Comparison of ENCODE assay signal across 1 cellular context in the genomic region with DNA sequence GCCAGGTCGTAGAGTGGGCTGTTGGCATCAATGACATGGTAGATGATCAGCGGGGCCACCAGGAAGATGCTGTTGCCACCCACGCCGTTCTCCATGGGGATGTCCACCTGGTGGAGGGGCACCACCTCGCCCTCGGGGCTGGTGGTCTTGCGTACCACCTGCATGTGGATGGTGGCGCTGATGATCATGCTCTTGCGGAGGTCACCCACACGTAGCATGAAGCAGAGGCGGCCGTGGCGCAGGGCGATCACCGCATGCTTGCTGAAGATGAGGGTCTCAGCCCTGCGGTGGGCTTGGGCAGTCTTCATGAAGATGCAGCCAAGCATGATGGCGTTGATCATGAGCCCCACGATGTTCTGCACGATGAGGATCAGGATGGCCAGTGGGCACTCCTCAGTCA.
TF ChIP-seq lines count a peak whose summit lies in the region.

No MANE protein-coding gene starts in this region.

TF ChIP-seq in GM23338, 12 proteins besides CTCF, POLR2A, EP300 and RAD21 (continued from another document):
- TF ChIP-seq JUNB (IDR thresholded peaks at IDR 0.05; ENCODE audit: unreplicated experiment) = no peak
- no peak for TF ChIP-seq STAT1 (IDR thresholded peaks at IDR 0.05; ENCODE audit: unreplicated experiment)
